10 cellular contexts compared by ENCODE assay signal in the genomic region with DNA sequence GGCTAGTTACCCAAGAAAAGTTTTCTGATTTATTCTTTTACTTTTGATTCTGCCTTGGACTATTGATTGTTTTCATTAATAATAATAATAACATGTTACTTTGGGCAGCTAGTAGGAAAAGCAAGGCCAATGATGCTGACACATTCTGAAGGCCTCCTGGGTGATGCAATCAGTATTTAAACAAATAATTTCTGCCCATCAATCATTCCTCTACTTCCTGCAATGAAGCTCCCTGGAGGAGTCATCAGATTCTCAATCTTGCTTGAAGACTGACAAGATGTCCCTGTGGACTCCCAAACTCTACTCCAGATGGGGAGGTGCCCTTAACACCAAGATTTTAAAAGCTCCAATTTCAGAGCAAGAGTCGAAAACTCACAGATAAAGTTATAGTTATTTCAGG. TPM values are rescaled to one million over a fixed set of nuclear protein-coding genes. Genes with fewer than 3 reads are reported as not detected.
A peak's percentile ranks its signal among the peaks of the same experiment; 100 is the strongest.
DNase-seq lines count a peak whose midpoint lies in the region; ATAC-seq and TF ChIP-seq lines count a peak whose summit lies in the region.
"Had no signal": no experiment of that assay in that cellular context is flagged by ENCODE, and none has a peak within 500 bp of the region (broad histone marks: within the 10 kb centered on the region; RNA-seq: fewer than 3 reads in every experiment).

A gene with protein sequence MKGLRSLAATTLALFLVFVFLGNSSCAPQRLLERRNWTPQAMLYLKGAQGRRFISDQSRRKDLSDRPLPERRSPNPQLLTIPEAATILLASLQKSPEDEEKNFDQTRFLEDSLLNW (plus strand): TSS at position 244 of the 400 bp plus-strand sequence. CDS start 177 bp downstream, outside the sequence.

- TF ChIP-seq CTCF in suprapubic skin (IDR thresholded peaks at IDR 0.05): no peak
- no peak for TF ChIP-seq CTCF in mucosa of descending colon (IDR thresholded peaks at IDR 0.05)

- peak within 1 kb of the TSS; percentile 75 for H3K4me3 Mint-ChIP-seq in T-helper 1 cell treated with Interleukin-12 subunit alpha and Interleukin-12 subunit beta and Interleukin-4 antibody, amounts not matched to agents 30 μg/mL and 1 μg/mL, for 36 hours
- H3K4me3 Mint-ChIP-seq in activated T-helper 17 cell treated with anti-CD3 and anti-CD28 coated beads, Interleukin-2, amount 50 U/mL, for 72 hours: peak within 1 kb of the TSS; percentile 75

- no peak within 1 kb of the TSS for H3K27ac ChIP-seq in suprapubic skin

- peaks cover 38% of the 10 kb centered on the region for H3K27me3 Mint-ChIP-seq in T-helper 1 cell treated with Interleukin-12 subunit alpha and Interleukin-12 subunit beta and Interleukin-4 antibody, amounts not matched to agents 30 μg/mL and 1 μg/mL, for 36 hours (ENCODE audit: low read depth)
- peaks cover 16% of the 10 kb centered on the region for H3K27me3 Mint-ChIP-seq in activated T-helper 17 cell treated with anti-CD3 and anti-CD28 coated beads, Interleukin-2, amount 50 U/mL, for 72 hours

- peaks cover 8% of the 10 kb centered on the region for H3K4me1 Mint-ChIP-seq in T-helper 1 cell treated with Interleukin-12 subunit alpha and Interleukin-12 subunit beta and Interleukin-4 antibody, amounts not matched to agents 30 μg/mL and 1 μg/mL, for 36 hours (ENCODE audit: low read depth)
- H3K4me1 Mint-ChIP-seq in activated T-helper 17 cell treated with anti-CD3 and anti-CD28 coated beads, Interleukin-2, amount 50 U/mL, for 72 hours: peaks cover 4% of the 10 kb centered on the region

- WGBS in suprapubic skin: 92% methylated on average over 1 of the region's 1 CpG

- H3K9me3 Mint-ChIP-seq in T-helper 1 cell treated with Interleukin-12 subunit alpha and Interleukin-12 subunit beta and Interleukin-4 antibody, amounts not matched to agents 30 μg/mL and 1 μg/mL, for 36 hours: no peaks in the 10 kb centered on the region
- peaks cover 5% of the 10 kb centered on the region for H3K9me3 Mint-ChIP-seq in activated T-helper 17 cell treated with anti-CD3 and anti-CD28 coated beads, Interleukin-2, amount 50 U/mL, for 72 hours

- intact Hi-C loops in mucosa of descending colon (cut with DNase I, micrococcal nuclease): no loop called here

- ATAC-seq in activated T-helper 17 cell treated with anti-CD3 and anti-CD28 coated beads, Interleukin-2, amount 50 U/mL, for 72 hours (replicated peaks): no peak
- ATAC-seq in mucosa of descending colon: no peak

- peaks cover 13% of the 10 kb centered on the region for H3K4me1 ChIP-seq in suprapubic skin
- H3K4me1 ChIP-seq in mucosa of descending colon (ENCODE audit: low read depth): peaks cover 13% of the 10 kb centered on the region

- no peaks in the 10 kb centered on the region for H3K9me3 ChIP-seq in suprapubic skin
- H3K9me3 ChIP-seq in mucosa of descending colon: no peaks in the 10 kb centered on the region

- no peak within 1 kb of the TSS for H3K27ac Mint-ChIP-seq in T-helper 1 cell treated with Interleukin-12 subunit alpha and Interleukin-12 subunit beta and Interleukin-4 antibody, amounts not matched to agents 30 μg/mL and 1 μg/mL, for 36 hours
- H3K27ac Mint-ChIP-seq in activated T-helper 17 cell treated with anti-CD3 and anti-CD28 coated beads, Interleukin-2, amount 50 U/mL, for 72 hours: no peak within 1 kb of the TSS

- no peak for TF ChIP-seq EP300 in suprapubic skin (IDR thresholded peaks at IDR 0.05)

- DNase-seq in T-helper 1 cell: no peak
- DNase-seq in suprapubic skin (ENCODE audit: low spot score in 2 of 2): no peak
- DNase-seq in inferior parietal cortex (ENCODE audit: extremely low spot score): no peak
- no peak for DNase-seq in dermis blood vessel endothelial cell
- no peak for DNase-seq in mucosa of descending colon
- DNase-seq: activated CD8-positive, alpha-beta memory T cell treated with anti-CD3 and anti-CD28 coated beads, Interleukin-2, amount 50 U/mL, for 48 hours; stimulated activated CD4-positive, alpha-beta T cell treated with anti-CD3 and anti-CD28 coated beads, Interleukin-2, amount 100 ng/mL, for 24 hours had no signal

- TF ChIP-seq POLR2A in suprapubic skin (IDR thresholded peaks at IDR 0.05): no peak

- H3K4me3 ChIP-seq in iPS-11a (ENCODE audit: low read depth, low read length) (peak within 1 kb of the TSS; percentile 56), suprapubic skin (peak within 1 kb of the TSS; percentile 55), mucosa of descending colon (no peak within 1 kb of the TSS)

- H3K27me3 ChIP-seq in suprapubic skin: peaks cover 40% of the 10 kb centered on the region

- no peaks in the 10 kb centered on the region for H3K36me3 ChIP-seq in suprapubic skin
- no peaks in the 10 kb centered on the region for H3K36me3 ChIP-seq in mucosa of descending colon (ENCODE audit: low read depth)

- H3K36me3 Mint-ChIP-seq in T-helper 1 cell treated with Interleukin-12 subunit alpha and Interleukin-12 subunit beta and Interleukin-4 antibody, amounts not matched to agents 30 μg/mL and 1 μg/mL, for 36 hours (ENCODE audit: low read depth): peaks cover 1% of the 10 kb centered on the region
- H3K36me3 Mint-ChIP-seq in activated T-helper 17 cell treated with anti-CD3 and anti-CD28 coated beads, Interleukin-2, amount 50 U/mL, for 72 hours (ENCODE audit: low read depth): no peaks in the 10 kb centered on the region

RNA-seq across cellular contexts. Expression of the gene that starts here (rescaled TPM):
- total RNA-seq in activated T-helper 17 cell treated with anti-CD3 and anti-CD28 coated beads, Interleukin-2, amount 50 U/mL, for 72 hours: 1 to 10 TPM; 1.3 to 1.5 TPM
- total RNA-seq in suprapubic skin: under 1 TPM in 1 of 4 donors, not detected in 3; 0.21 TPM
- total RNA-seq in dermis blood vessel endothelial cell: 0.05 and 0.51 TPM in 2 replicates
- under 1 TPM in 1 of 3 donors, not detected in 2; 0.13 TPM for total RNA-seq in mucosa of descending colon
